16 cellular contexts compared by ENCODE assay signal in the genomic region with DNA sequence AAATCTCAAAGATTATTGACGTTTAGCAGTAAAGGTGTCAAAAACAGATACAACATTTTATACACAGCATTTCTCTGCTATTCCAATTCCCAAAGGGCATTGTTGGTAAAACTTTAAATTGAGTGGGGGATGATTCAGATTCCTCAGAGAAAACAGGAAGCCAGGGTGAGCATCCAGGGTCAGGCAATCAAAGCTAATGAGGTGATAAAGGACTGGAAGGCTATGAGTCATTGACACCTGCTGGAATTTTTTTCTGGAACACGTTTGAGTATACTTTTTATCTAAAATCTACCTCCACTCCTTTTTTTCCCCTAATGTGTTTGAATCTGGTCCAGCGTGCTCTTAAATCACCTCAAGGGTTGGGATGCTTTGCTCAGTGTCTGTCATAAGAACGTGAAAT. TPM values are rescaled to one million over a fixed set of nuclear protein-coding genes. Genes with fewer than 3 reads are reported as not detected.
"Had no signal": no experiment of that assay in that cellular context is flagged by ENCODE, and none has a peak within 500 bp of the region (broad histone marks: within the 10 kb centered on the region; RNA-seq: fewer than 3 reads in every experiment).

No MANE protein-coding gene starts in this region.

- DNase-seq: activated CD4-positive, alpha-beta T cell treated with anti-CD3 and anti-CD28 coated beads, Interleukin-2, amount 10 ng/mL, durations not matched to agents 7 days and 5 days; activated CD4-positive, CD25-positive, alpha-beta regulatory T cell; activated CD8-positive, alpha-beta memory T cell treated with anti-CD3 and anti-CD28 coated beads for 24 hours; activated naive CD4-positive, alpha-beta T cell treated with Interleukin-2 at 50 U/mL for 16 hours; activated naive CD8-positive, alpha-beta T cell treated with anti-CD3 and anti-CD28 coated beads, Interleukin-2, amount 50 U/mL, for 24 hours; esophagus squamous epithelium; foreskin fibroblast; head of caudate nucleus; psoas muscle; stimulated activated CD4-positive, alpha-beta T cell treated with anti-CD3 and anti-CD28 coated beads, Interleukin-12 subunit alpha, Interleukin-12 subunit beta, amount 100 ng/mL, for 4 hours had no signal

- H3K36me3 Mint-ChIP-seq: natural killer cell treated with Interleukin-12 subunit alpha and Interleukin-12 subunit beta and Interleukin-15 and Interleukin-18, amount 100 ng/mL, for 72 hours had no signal

- H3K27ac ChIP-seq: esophagus squamous epithelium, psoas muscle, thoracic aorta had no signal

- H3K27ac Mint-ChIP-seq: activated CD4-positive, alpha-beta T cell treated with anti-CD3 and anti-CD28 coated beads, Interleukin-2, amount 10 ng/mL, durations not matched to agents 7 days and 5 days; activated naive CD8-positive, alpha-beta T cell treated with anti-CD3 and anti-CD28 coated beads, Interleukin-2, amount 50 U/mL, for 24 hours; natural killer cell treated with Interleukin-12 subunit alpha and Interleukin-12 subunit beta and Interleukin-15 and Interleukin-18, amount 100 ng/mL, for 72 hours; stimulated activated naive CD8-positive, alpha-beta T cell treated with anti-CD3 and anti-CD28 coated beads, Interleukin-15, Interleukin-2, amounts not matched to agents 100 ng/mL and 50 ng/mL, for 24 hours; T-helper 1 cell treated with Interleukin-12 subunit alpha and Interleukin-12 subunit beta and Interleukin-4 antibody, amounts not matched to agents 30 μg/mL and 1 μg/mL, for 36 hours had no signal

- H3K27me3 Mint-ChIP-seq: activated CD4-positive, alpha-beta T cell treated with anti-CD3 and anti-CD28 coated beads, Interleukin-2, amount 10 ng/mL, durations not matched to agents 7 days and 5 days; activated naive CD8-positive, alpha-beta T cell treated with anti-CD3 and anti-CD28 coated beads, Interleukin-2, amount 50 U/mL, for 24 hours; natural killer cell treated with Interleukin-12 subunit alpha and Interleukin-12 subunit beta and Interleukin-15 and Interleukin-18, amount 100 ng/mL, for 72 hours; stimulated activated naive CD8-positive, alpha-beta T cell treated with anti-CD3 and anti-CD28 coated beads, Interleukin-15, Interleukin-2, amounts not matched to agents 100 ng/mL and 50 ng/mL, for 24 hours had no signal

- H3K9me3 Mint-ChIP-seq: activated CD4-positive, alpha-beta T cell treated with anti-CD3 and anti-CD28 coated beads, Interleukin-2, amount 10 ng/mL, durations not matched to agents 7 days and 5 days; natural killer cell treated with Interleukin-12 subunit alpha and Interleukin-12 subunit beta and Interleukin-15 and Interleukin-18, amount 100 ng/mL, for 72 hours; stimulated activated naive CD8-positive, alpha-beta T cell treated with anti-CD3 and anti-CD28 coated beads, Interleukin-15, Interleukin-2, amounts not matched to agents 100 ng/mL and 50 ng/mL, for 24 hours; T-helper 1 cell treated with Interleukin-12 subunit alpha and Interleukin-12 subunit beta and Interleukin-4 antibody, amounts not matched to agents 30 μg/mL and 1 μg/mL, for 36 hours had no signal

- H3K4me3 Mint-ChIP-seq: activated CD4-positive, alpha-beta T cell treated with anti-CD3 and anti-CD28 coated beads, Interleukin-2, amount 10 ng/mL, durations not matched to agents 7 days and 5 days; activated naive CD8-positive, alpha-beta T cell treated with anti-CD3 and anti-CD28 coated beads, Interleukin-2, amount 50 U/mL, for 24 hours; natural killer cell treated with Interleukin-12 subunit alpha and Interleukin-12 subunit beta and Interleukin-15 and Interleukin-18, amount 100 ng/mL, for 72 hours; stimulated activated naive CD8-positive, alpha-beta T cell treated with anti-CD3 and anti-CD28 coated beads, Interleukin-15, Interleukin-2, amounts not matched to agents 100 ng/mL and 50 ng/mL, for 24 hours; T-helper 1 cell treated with Interleukin-12 subunit alpha and Interleukin-12 subunit beta and Interleukin-4 antibody, amounts not matched to agents 30 μg/mL and 1 μg/mL, for 36 hours had no signal

- H3K9me3 ChIP-seq: esophagus squamous epithelium, psoas muscle, thoracic aorta had no signal

- ATAC-seq: activated naive CD8-positive, alpha-beta T cell treated with anti-CD3 and anti-CD28 coated beads, Interleukin-2, amount 50 U/mL, for 24 hours; natural killer cell treated with Interleukin-12 subunit alpha and Interleukin-12 subunit beta and Interleukin-15 and Interleukin-18, amount 100 ng/mL, for 72 hours; psoas muscle had no signal

- H3K36me3 ChIP-seq: esophagus squamous epithelium, thoracic aorta had no signal

- H3K4me3 ChIP-seq: esophagus squamous epithelium, psoas muscle, thoracic aorta had no signal

- H3K27me3 ChIP-seq: esophagus squamous epithelium had no signal

- H3K4me1 ChIP-seq: esophagus squamous epithelium, psoas muscle had no signal

- H3K4me1 Mint-ChIP-seq: activated CD4-positive, alpha-beta T cell treated with anti-CD3 and anti-CD28 coated beads, Interleukin-2, amount 10 ng/mL, durations not matched to agents 7 days and 5 days; activated naive CD8-positive, alpha-beta T cell treated with anti-CD3 and anti-CD28 coated beads, Interleukin-2, amount 50 U/mL, for 24 hours had no signal

RNA-seq across cellular contexts. Expression of gene FKBP1C, which starts 52.2 kb away (rescaled TPM):
- total RNA-seq: thoracic aorta, ureter had no signal

RNA-seq across cellular contexts. Expression of gene LGSN, which starts 56.3 kb away (rescaled TPM):
- total RNA-seq: activated CD4-positive, alpha-beta T cell treated with anti-CD3 and anti-CD28 coated beads, Interleukin-2, amount 10 ng/mL, durations not matched to agents 7 days and 5 days; esophagus squamous epithelium; natural killer cell treated with Interleukin-12 subunit alpha and Interleukin-12 subunit beta and Interleukin-15 and Interleukin-18, amount 100 ng/mL, for 72 hours; osteoblast; psoas muscle; thoracic aorta; ureter had no signal
